Comparison of ENCODE assay signal across 7 cellular contexts in genomic region chr1:230797376-230798186, GRCh38. TPM values are rescaled to one million over a fixed set of nuclear protein-coding genes. Genes with fewer than 3 reads are reported as not detected.
DNase-seq lines count a peak whose midpoint lies in the region; ATAC-seq and TF ChIP-seq lines count a peak whose summit lies in the region.

No MANE protein-coding gene starts in this region.

- H3K79me2 ChIP-seq in MM.1S (ENCODE audit: low read length): no peaks in the 10 kb centered on the region

- H3K9me2 ChIP-seq in MM.1S (replicated peaks; ENCODE audit: insufficient read depth, low read length): no peaks in the 10 kb centered on the region

- H3K4me1 ChIP-seq in MM.1S (ENCODE audit: low read length): no peaks in the 10 kb centered on the region

- DNase-seq in GM06990 (ENCODE audit: extremely low read depth, insufficient read length) (no peak), MM.1S (peak; percentile 30), amniotic stem cell (lab: John Stamatoyannopoulos, UW) (peak; percentile 52), left ventricle myocardium superior (peak; percentile 59), sciatic nerve (ENCODE audit: low spot score) (peak; percentile 81)

- ATAC-seq in left ventricle myocardium superior (peak; percentile 94), sciatic nerve (peak; percentile 94), HG03095 (IDR thresholded peaks at IDR 0.05; ENCODE audit: unreplicated experiment) (no peak), GM18498 (IDR thresholded peaks at IDR 0.05; ENCODE audit: unreplicated experiment) (no peak)

- intact Hi-C loops in left ventricle myocardium superior (cut with micrococcal nuclease): loop anchor here (1.0 kb wide), 1 partner anchor 120 kb away; no protein-coding TSS in a partner anchor
- intact Hi-C loops in sciatic nerve (cut with DNase I): loop anchor here (10.0 kb wide), 1 partner anchor 417 kb away; no protein-coding TSS in a partner anchor

- no peak overlapping the region for H2AFZ ChIP-seq in MM.1S (ENCODE audit: low read length)

- no peaks in the 10 kb centered on the region for H3K9me3 ChIP-seq in MM.1S (replicated peaks; ENCODE audit: insufficient read depth, low read length)

- H4K20me1 ChIP-seq in MM.1S (ENCODE audit: insufficient read depth, low read length): no peaks in the 10 kb centered on the region

- no peaks in the 10 kb centered on the region for H3K36me3 ChIP-seq in GM06990 (ENCODE audit: control insufficient read depth, insufficient read depth, low read length)
- H3K36me3 ChIP-seq in MM.1S (replicated peaks; ENCODE audit: insufficient read depth, low read length): no peaks in the 10 kb centered on the region

- H3K4me3 ChIP-seq in GM06990 (replicated peaks; ENCODE audit: low read depth, low read length) (no peak overlapping the region), MM.1S (ENCODE audit: low read length) (no peak overlapping the region)

- no peaks in the 10 kb centered on the region for H3K27me3 ChIP-seq in GM06990 (replicated peaks; ENCODE audit: control insufficient read depth, insufficient read depth, low read length)
- H3K27me3 ChIP-seq in MM.1S (replicated peaks; ENCODE audit: insufficient read depth, low read length): no peaks in the 10 kb centered on the region

- TF ChIP-seq CTCF in GM06990 (IDR thresholded peaks at IDR 0.05; ENCODE audit: insufficient read depth, low read length, poor library complexity, severe bottlenecking): peak; percentile 33
- TF ChIP-seq CTCF in MM.1S (IDR thresholded peaks at IDR 0.05; ENCODE audit: low read length): peak; percentile 29

- no peak overlapping the region for H3K9ac ChIP-seq in MM.1S (ENCODE audit: low read length)

- H3K4me2 ChIP-seq in MM.1S (ENCODE audit: low read depth, low read length): no peak overlapping the region

- no peaks in the 10 kb centered on the region for H3F3A ChIP-seq in MM.1S (ENCODE audit: insufficient read depth, low read length)

- no peak overlapping the region for H3K27ac ChIP-seq in MM.1S (ENCODE audit: low read length)

RNA-seq across cellular contexts. Expression of gene CAPN9, which starts 50.4 kb away (rescaled TPM):
- total RNA-seq in left ventricle myocardium superior: 0.32 TPM
- 0.13 TPM for total RNA-seq in sciatic nerve

Comparison
In these comparisons a context has a peak if more than half of its experiments do, and no peak if none do; other contexts are left out.
1. ATAC-seq: peak in left ventricle myocardium superior (single experiment) and sciatic nerve (single experiment); none in HG03095 (single experiment) and GM18498 (single experiment).